In genomic region chr6:17281497-17282481, GRCh38 we compare ENCODE assay signal across 8 cellular contexts. TPM values are rescaled to one million over a fixed set of nuclear protein-coding genes. Genes with fewer than 3 reads are reported as not detected.
DNase-seq lines count a peak whose midpoint lies in the region; ATAC-seq and TF ChIP-seq lines count a peak whose summit lies in the region.

No MANE protein-coding gene starts in this region.

- intact Hi-C loops in cardiac septum (cut with DNase I) (loop anchor here (2.0 to 5.0 kb wide), 2 partner anchors 69 to 115 kb away; no protein-coding TSS in a partner anchor), left ventricle myocardium inferior (cut with micrococcal nuclease) (loop anchor here (10.0 kb wide), 1 partner anchor 303 kb away; no protein-coding TSS in a partner anchor), posterior cingulate gyrus (cut with DNase I) (loop anchor here (5.0 kb wide), 1 partner anchor 301 kb away; no protein-coding TSS in a partner anchor)

- H3K4me1 ChIP-seq in cardiac muscle cell (ENCODE audit: low read depth) (peaks cover 42% of the 10 kb centered on the region), left ventricle myocardium inferior (peaks cover 56% of the 10 kb centered on the region)

- no peaks in the 10 kb centered on the region for H3K9me3 ChIP-seq in cardiac muscle cell (ENCODE audit: low read depth)
- H3K9me3 ChIP-seq in left ventricle myocardium inferior (replicated peaks): no peaks in the 10 kb centered on the region

- H3K36me3 ChIP-seq in cardiac muscle cell (peaks cover 39% of the 10 kb centered on the region), left ventricle myocardium inferior (peaks cover 12% of the 10 kb centered on the region)

- peak in 1 of 2 donors; percentile 46 for DNase-seq in cardiac muscle cell (ENCODE audit: low read depth in 1 of 2, low spot score in 1 of 2)
- DNase-seq in cardiac septum (ENCODE audit: low spot score): no peak
- no peak for DNase-seq in activated CD8-positive, alpha-beta memory T cell treated with anti-CD3 and anti-CD28 coated beads, Interleukin-2, amount 10 ng/mL, durations not matched to agents 7 days and 5 days
- no peak for DNase-seq in left ventricle myocardium inferior
- DNase-seq in posterior cingulate gyrus: peak in 6 of 10 donors; percentile 8 to 84 (median 44)
- no peak for DNase-seq in SK-N-DZ (ENCODE audit: low spot score)
- no peak for DNase-seq in SIG-M5 (lab: John Stamatoyannopoulos, UW)

- H3K27me3 ChIP-seq in cardiac muscle cell (no peaks in the 10 kb centered on the region), left ventricle myocardium inferior (ENCODE audit: low read depth) (peaks cover 28% of the 10 kb centered on the region)

- H3K27me3 Mint-ChIP-seq in activated CD8-positive, alpha-beta memory T cell treated with anti-CD3 and anti-CD28 coated beads, Interleukin-2, amount 10 ng/mL, durations not matched to agents 7 days and 5 days: peaks cover 77% of the 10 kb centered on the region

- H3K4me3 Mint-ChIP-seq in activated CD8-positive, alpha-beta memory T cell treated with anti-CD3 and anti-CD28 coated beads, Interleukin-2, amount 10 ng/mL, durations not matched to agents 7 days and 5 days: peak overlapping the region; percentile 44

- CTCF ChIA-PET in activated CD8-positive, alpha-beta memory T cell treated with anti-CD3 and anti-CD28 coated beads, Interleukin-2, amount 10 ng/mL, durations not matched to agents 7 days and 5 days (lab: Charles Lee): no interaction called here

- H3K36me3 Mint-ChIP-seq in activated CD8-positive, alpha-beta memory T cell treated with anti-CD3 and anti-CD28 coated beads, Interleukin-2, amount 10 ng/mL, durations not matched to agents 7 days and 5 days: no peaks in the 10 kb centered on the region

- no peak for ATAC-seq in activated CD8-positive, alpha-beta memory T cell treated with anti-CD3 and anti-CD28 coated beads, Interleukin-2, amount 10 ng/mL, durations not matched to agents 7 days and 5 days
- no peak for ATAC-seq in GM21737 (IDR thresholded peaks at IDR 0.05; ENCODE audit: unreplicated experiment)

- peaks cover 10% of the 10 kb centered on the region for H3K4me1 Mint-ChIP-seq in activated CD8-positive, alpha-beta memory T cell treated with anti-CD3 and anti-CD28 coated beads, Interleukin-2, amount 10 ng/mL, durations not matched to agents 7 days and 5 days

- H3K27ac Mint-ChIP-seq in activated CD8-positive, alpha-beta memory T cell treated with anti-CD3 and anti-CD28 coated beads, Interleukin-2, amount 10 ng/mL, durations not matched to agents 7 days and 5 days: no peak overlapping the region

- H3K4me3 ChIP-seq in cardiac muscle cell: peak overlapping the region; percentile 97
- peak overlapping the region; percentile 86 for H3K4me3 ChIP-seq in left ventricle myocardium inferior

- TF ChIP-seq CTCF in cardiac muscle cell (IDR thresholded peaks at IDR 0.05; ENCODE audit: low read depth, low read length) (no peak), left ventricle myocardium inferior (IDR thresholded peaks at IDR 0.05; ENCODE audit: borderline replicate concordance) (no peak)

- peaks cover 1% of the 10 kb centered on the region for H3K9me3 Mint-ChIP-seq in activated CD8-positive, alpha-beta memory T cell treated with anti-CD3 and anti-CD28 coated beads, Interleukin-2, amount 10 ng/mL, durations not matched to agents 7 days and 5 days (ENCODE audit: low read depth)

- H3K27ac ChIP-seq in cardiac muscle cell (peak overlapping the region; percentile 99), left ventricle myocardium inferior (replicated peaks) (peak overlapping the region; percentile 96)

RNA-seq across cellular contexts. Expression of gene RBM24, which starts 0.6 kb away (rescaled TPM):
- total RNA-seq in cardiac muscle cell (194 and 316 TPM in 2 replicates), cardiac septum (221 TPM), left ventricle myocardium inferior (189 TPM)
- 190 and 366 TPM in 2 replicates for polyA plus RNA-seq in cardiac muscle cell
- not detected for total RNA-seq in activated CD8-positive, alpha-beta memory T cell treated with anti-CD3 and anti-CD28 coated beads, Interleukin-2, amount 10 ng/mL, durations not matched to agents 7 days and 5 days
- polyA plus RNA-seq in SK-N-DZ (2014; cell fraction: cytosol; rRNA removed): 21.8 and 22.4 TPM in 2 replicates
- 18.7 and 21.4 TPM in 2 replicates for polyA plus RNA-seq in SK-N-DZ (2014; cell fraction: nucleus; rRNA removed)

Comparison
In these comparisons a context has a peak if more than half of its experiments do, and no peak if none do; other contexts are left out.
1. DNase-seq: peak in posterior cingulate gyrus (6 of 10); none in cardiac septum (single experiment), activated CD8-positive, alpha-beta memory T cell treated with anti-CD3 and anti-CD28 coated beads, Interleukin-2, amount 10 ng/mL, durations not matched to agents 7 days and 5 days (single experiment), left ventricle myocardium inferior (single experiment), SK-N-DZ (single experiment) and SIG-M5 (single experiment).
2. RNA of gene RBM24, which starts 0.6 kb away (total RNA-seq): 194 to 316 TPM in cardiac muscle cell, 221 TPM in cardiac septum (single experiment) and 189 TPM in left ventricle myocardium inferior (single experiment); not detected in activated CD8-positive, alpha-beta memory T cell treated with anti-CD3 and anti-CD28 coated beads, Interleukin-2, amount 10 ng/mL, durations not matched to agents 7 days and 5 days; every median in the first group is over 100 times any median in the second.